In genomic region chr4:88296413-88297052, GRCh38 we compare ENCODE assay signal across 15 cellular contexts.
"Had no signal": no experiment of that assay in that cellular context is flagged by ENCODE, and none has a peak within 500 bp of the region (broad histone marks: within the 10 kb centered on the region; RNA-seq: fewer than 3 reads in every experiment).

No MANE protein-coding gene starts in this region.

- H3K4me1 ChIP-seq: lower lobe of right lung, right lobe of liver, suprapubic skin, thyroid gland had no signal

- H3K27ac ChIP-seq: esophagus squamous epithelium, lower lobe of right lung, pancreas, right lobe of liver, skin epidermis, suprapubic skin, thyroid gland, vagina had no signal

- H3K27me3 ChIP-seq: esophagus squamous epithelium, pancreas, right lobe of liver, suprapubic skin, thyroid gland, vagina had no signal

- ATAC-seq: lower lobe of right lung, natural killer cell, pancreas had no signal

- DNase-seq: effector memory CD4-positive, alpha-beta T cell; esophagus squamous epithelium; foreskin fibroblast; hippocampal formation; lower lobe of right lung; natural killer cell; right lobe of liver; stimulated activated CD4-positive, alpha-beta T cell treated with anti-CD3 and anti-CD28 coated beads, Interleukin-2, amount 100 ng/mL, for 24 hours; stimulated activated CD4-positive, alpha-beta T cell treated with anti-CD3 and anti-CD28 coated beads, Interleukin-4, amount 100 ng/mL, for 4 hours; stimulated activated naive CD4-positive, alpha-beta T cell treated with Interleukin-2 at 50 U/mL for 16 hours; thyroid gland had no signal

- H3K4me3 ChIP-seq: esophagus squamous epithelium, lower lobe of right lung, pancreas, right lobe of liver, skin epidermis, suprapubic skin, thyroid gland, vagina had no signal

- H3K36me3 ChIP-seq: esophagus squamous epithelium, lower lobe of right lung, pancreas, right lobe of liver, suprapubic skin, thyroid gland, vagina had no signal

- H3K9me3 ChIP-seq: esophagus squamous epithelium, lower lobe of right lung, pancreas, right lobe of liver, suprapubic skin, thyroid gland, vagina had no signal
